1 cellular context compared by ENCODE assay signal in genomic region chr11:60857378-60858232, GRCh38.
TF ChIP-seq lines count a peak whose summit lies in the region.

No MANE protein-coding gene starts in this region.

TF ChIP-seq in endothelial cell of umbilical vein, 7 proteins besides CTCF, POLR2A, EP300 and RAD21:
- no peak for TF ChIP-seq POLR2AphosphoS5 (IDR thresholded peaks at IDR 0.05; ENCODE audit: insufficient read depth, low read depth, low read length)
- peak; percentile 37 for TF ChIP-seq FOS (IDR thresholded peaks at IDR 0.05; ENCODE audit: borderline replicate concordance, insufficient read depth, low read length)
